37 cellular contexts compared by ENCODE assay signal in the genomic region with DNA sequence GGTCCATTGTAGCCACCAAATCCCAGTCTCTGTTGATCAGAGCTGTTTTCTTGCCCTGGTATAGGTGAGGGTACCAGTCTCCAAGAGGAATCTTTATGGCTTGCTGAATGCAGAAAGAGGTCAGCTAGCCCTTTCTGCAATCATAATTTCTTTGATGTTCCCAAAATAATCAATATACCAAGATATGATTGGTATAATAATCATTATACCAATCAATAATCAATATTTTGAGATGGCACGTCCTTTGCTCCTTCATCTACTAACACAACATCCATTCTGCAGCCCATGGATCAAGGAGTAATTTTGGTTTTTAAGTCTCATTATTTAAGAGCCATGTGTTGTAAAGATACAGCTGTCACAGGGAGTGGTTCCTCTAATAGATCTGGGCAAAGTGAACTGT. TPM values are rescaled to one million over a fixed set of nuclear protein-coding genes. Genes with fewer than 3 reads are reported as not detected.
"Had no signal": no experiment of that assay in that cellular context is flagged by ENCODE, and none has a peak within 500 bp of the region (broad histone marks: within the 10 kb centered on the region; RNA-seq: fewer than 3 reads in every experiment).

No MANE protein-coding gene starts in this region.

- H3K27me3 ChIP-seq: MG63 had no signal

- H3K36me3 ChIP-seq: MG63 had no signal

- DNase-seq: Karpas-422, Kasumi-1, MG63, MM.1S, MV-4-11, NCI-H1048, NCI-H1092, NCI-H1092 treated with DMSO at 0.1 percent for 48 hours, NCI-H1105, NCI-H1105 treated with DMSO at 0.1 percent for 48 hours, NCI-H1417, NCI-H1417 treated with DMSO at 0.1 percent for 48 hours, NCI-H1436, NCI-H1436 treated with DMSO at 0.1 percent for 48 hours, NCI-H146, NCI-H1694, NCI-H1694 treated with DMSO at 0.1 percent for 48 hours, NCI-H187, NCI-H187 treated with DMSO at 0.1 percent for 48 hours, NCI-H1930, NCI-H2029, NCI-H2029 treated with DMSO at 0.1 percent for 48 hours, NCI-H2081, NCI-H2081 treated with DMSO at 0.1 percent for 48 hours, NCI-H2107, NCI-H2171, NCI-H2171 treated with DMSO at 0.1 percent for 48 hours, NCI-H2227 treated with DMSO at 0.1 percent for 48 hours, NCI-H226, NCI-H345, NCI-H446, NCI-H446 treated with DMSO at 0.1 percent for 48 hours, NCI-H510A, NCI-H510A treated with DMSO at 0.1 percent for 48 hours had no signal

- H3K4me3 ChIP-seq: MG63 had no signal

RNA-seq across cellular contexts. Expression of a gene that starts 31.5 kb away (rescaled TPM):
- total RNA-seq: LHCN-M2, M059J, MCF 10A had no signal
